Comparison of ENCODE assay signal across 14 cellular contexts in the genomic region with DNA sequence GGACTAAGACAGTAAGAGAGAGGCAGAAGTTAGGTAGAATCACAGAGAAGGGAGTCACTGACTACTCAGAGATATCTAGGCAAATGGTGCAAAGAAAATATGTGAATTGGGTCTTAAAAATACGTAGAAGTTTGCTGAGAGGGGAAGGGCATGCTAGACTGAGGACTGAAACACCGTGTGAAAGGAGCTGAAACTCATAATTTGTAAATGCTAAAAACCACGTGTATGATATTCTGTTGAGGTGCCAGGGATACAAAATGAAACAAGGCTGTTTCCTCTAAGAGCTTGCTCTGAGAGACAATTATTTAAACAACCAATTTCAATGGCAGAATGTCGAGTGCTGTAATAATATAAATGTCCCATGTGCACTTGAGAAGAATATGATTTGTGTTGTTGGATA. TPM values are rescaled to one million over a fixed set of nuclear protein-coding genes. Genes with fewer than 3 reads are reported as not detected.
DNase-seq lines count a peak whose midpoint lies in the region; ATAC-seq and TF ChIP-seq lines count a peak whose summit lies in the region.
"Had no signal": no experiment of that assay in that cellular context is flagged by ENCODE, and none has a peak within 500 bp of the region (broad histone marks: within the 10 kb centered on the region; RNA-seq: fewer than 3 reads in every experiment).

No MANE protein-coding gene starts in this region.

- no TSS peak for BruUV-seq in OCI-LY7 (replicated peaks; lab: Mats Ljungman, UMichigan)

- peaks cover 28% of the 10 kb centered on the region; the same call in 1 of the 2 replicates for H3K9me3 ChIP-seq in OCI-LY7 (ENCODE audit: low read length)

- peaks cover 56% of the 10 kb centered on the region for H3K4me1 Mint-ChIP-seq in T-helper 1 cell treated with Interleukin-12 subunit alpha and Interleukin-12 subunit beta and Interleukin-4 antibody, amounts not matched to agents 30 μg/mL and 1 μg/mL, for 36 hours (ENCODE audit: low read depth)
- peaks cover 61 to 83% of the 10 kb centered on the region in 2 donors for H3K4me1 Mint-ChIP-seq in natural killer cell treated with Interleukin-12 subunit alpha and Interleukin-12 subunit beta and Interleukin-15 and Interleukin-18, amount 100 ng/mL, for 72 hours (ENCODE audit: low read depth in 2 of 2)

- no peak overlapping the region for H3K4me3 ChIP-seq in OCI-LY7 (ENCODE audit: low read depth, low read length, poor library complexity, severe bottlenecking)
- H3K4me3 ChIP-seq: esophagus muscularis mucosa had no signal

- no peak for TF ChIP-seq CTCF in OCI-LY7 (conservative IDR thresholded peaks at IDR 0.05; ENCODE audit: low read length)

- peaks cover 99% of the 10 kb centered on the region for H3K79me2 ChIP-seq in OCI-LY7 (ENCODE audit: insufficient read depth, low read depth, low read length)

- H3K36me3 Mint-ChIP-seq in T-helper 1 cell treated with Interleukin-12 subunit alpha and Interleukin-12 subunit beta and Interleukin-4 antibody, amounts not matched to agents 30 μg/mL and 1 μg/mL, for 36 hours (ENCODE audit: low read depth): peaks cover 29% of the 10 kb centered on the region
- H3K36me3 Mint-ChIP-seq in natural killer cell treated with Interleukin-12 subunit alpha and Interleukin-12 subunit beta and Interleukin-15 and Interleukin-18, amount 100 ng/mL, for 72 hours: peaks cover 6% of the 10 kb centered on the region

- CTCF ChIA-PET in OCI-LY7 (lab: Charles Lee; ENCODE audit: unreplicated experiment): no interaction called here

- POLR2A ChIA-PET in OCI-LY7 (lab: Charles Lee): interaction anchor here (0.6 to 3.0 kb wide), 10 partner anchors 9 to 319 kb away, joined by 3 to 14 read pairs (median 3); partner anchors contain the start of gene NCK1

- H2AFZ ChIP-seq in OCI-LY7 (ENCODE audit: low read length): no peak overlapping the region
- H2AFZ ChIP-seq: parathyroid adenoma had no signal

- ATAC-seq in HG02571 (IDR thresholded peaks at IDR 0.05; ENCODE audit: unreplicated experiment): peak; percentile 61
- ATAC-seq in natural killer cell treated with Interleukin-12 subunit alpha and Interleukin-12 subunit beta and Interleukin-15 and Interleukin-18, amount 100 ng/mL, for 72 hours: peak; percentile 40 to 66
- no peak for ATAC-seq in HG02588 (IDR thresholded peaks at IDR 0.05; ENCODE audit: unreplicated experiment)
- no peak for ATAC-seq in HG02870 (IDR thresholded peaks at IDR 0.05; ENCODE audit: unreplicated experiment)

- H3K4me1 ChIP-seq in OCI-LY7 (ENCODE audit: insufficient read depth, low read length, poor library complexity, severe bottlenecking): peaks cover 41% of the 10 kb centered on the region

- peaks cover 11% of the 10 kb centered on the region; the same call in 1 of the 2 replicates for H4K20me1 ChIP-seq in OCI-LY7 (ENCODE audit: insufficient read depth, low read length)

- peaks cover 23% of the 10 kb centered on the region for H3K9me3 Mint-ChIP-seq in T-helper 1 cell treated with Interleukin-12 subunit alpha and Interleukin-12 subunit beta and Interleukin-4 antibody, amounts not matched to agents 30 μg/mL and 1 μg/mL, for 36 hours
- no peaks in the 10 kb centered on the region for H3K9me3 Mint-ChIP-seq in natural killer cell treated with Interleukin-12 subunit alpha and Interleukin-12 subunit beta and Interleukin-15 and Interleukin-18, amount 100 ng/mL, for 72 hours

- H3K4me2 ChIP-seq in OCI-LY7 (ENCODE audit: low read length): peak overlapping the region; percentile 57

- peaks cover 66% of the 10 kb centered on the region for H3K36me3 ChIP-seq in OCI-LY7 (ENCODE audit: insufficient read depth, low read length)
- H3K36me3 ChIP-seq: esophagus muscularis mucosa had no signal

- peak overlapping the region; percentile 25 for H3K27ac ChIP-seq in OCI-LY7 (ENCODE audit: low read depth, low read length, poor library complexity, severe bottlenecking)
- H3K27ac ChIP-seq: esophagus muscularis mucosa, parathyroid adenoma had no signal

- no peaks in the 10 kb centered on the region for H3K9me2 ChIP-seq in OCI-LY7 (ENCODE audit: insufficient read depth, low read length)

- intact Hi-C loops in OCI-LY7 (cut with micrococcal nuclease; ENCODE audit: unreplicated experiment): no loop called here

- H3K4me3 Mint-ChIP-seq in T-helper 1 cell treated with Interleukin-12 subunit alpha and Interleukin-12 subunit beta and Interleukin-4 antibody, amounts not matched to agents 30 μg/mL and 1 μg/mL, for 36 hours: no peak overlapping the region
- peak overlapping the region; percentile 60 for H3K4me3 Mint-ChIP-seq in natural killer cell treated with Interleukin-12 subunit alpha and Interleukin-12 subunit beta and Interleukin-15 and Interleukin-18, amount 100 ng/mL, for 72 hours
- H3K4me3 Mint-ChIP-seq: activated CD4-positive, alpha-beta T cell treated with anti-CD3 and anti-CD28 coated beads, Interleukin-2, amount 10 ng/mL, durations not matched to agents 24 days and 14 days had no signal

- peak overlapping the region; percentile 5 for H3K27ac Mint-ChIP-seq in T-helper 1 cell treated with Interleukin-12 subunit alpha and Interleukin-12 subunit beta and Interleukin-4 antibody, amounts not matched to agents 30 μg/mL and 1 μg/mL, for 36 hours
- H3K27ac Mint-ChIP-seq in natural killer cell treated with Interleukin-12 subunit alpha and Interleukin-12 subunit beta and Interleukin-15 and Interleukin-18, amount 100 ng/mL, for 72 hours: peak overlapping the region; percentile 73 to 74
- H3K27ac Mint-ChIP-seq: activated CD4-positive, alpha-beta T cell treated with anti-CD3 and anti-CD28 coated beads, Interleukin-2, amount 10 ng/mL, durations not matched to agents 24 days and 14 days had no signal

- DNase-seq in T-helper 1 cell (no peak), OCI-LY7 (ENCODE audit: low spot score) (no peak), NCI-H526 treated with DMSO at 0.1 percent for 48 hours (lab: John Stamatoyannopoulos, UW) (no peak)
- DNase-seq in natural killer cell treated with Interleukin-12 subunit alpha and Interleukin-12 subunit beta and Interleukin-15 and Interleukin-18, amount 100 ng/mL, for 72 hours (ENCODE audit: low spot score): no peak
- DNase-seq: activated CD4-positive, alpha-beta T cell treated with anti-CD3 and anti-CD28 coated beads, Interleukin-2, amount 10 ng/mL, durations not matched to agents 24 days and 14 days; activated naive CD4-positive, alpha-beta T cell treated with Interleukin-2 at 50 U/mL for 16 hours; central memory CD4-positive, alpha-beta T cell; hippocampal formation had no signal

- H3K27me3 Mint-ChIP-seq in T-helper 1 cell treated with Interleukin-12 subunit alpha and Interleukin-12 subunit beta and Interleukin-4 antibody, amounts not matched to agents 30 μg/mL and 1 μg/mL, for 36 hours (ENCODE audit: low read depth): no peaks in the 10 kb centered on the region
- H3K27me3 Mint-ChIP-seq in natural killer cell treated with Interleukin-12 subunit alpha and Interleukin-12 subunit beta and Interleukin-15 and Interleukin-18, amount 100 ng/mL, for 72 hours: no peaks in the 10 kb centered on the region
- H3K27me3 Mint-ChIP-seq: activated CD4-positive, alpha-beta T cell treated with anti-CD3 and anti-CD28 coated beads, Interleukin-2, amount 10 ng/mL, durations not matched to agents 24 days and 14 days had no signal

RNA-seq across cellular contexts. Expression of gene NCK1, which starts 47.2 kb away (rescaled TPM):
- 24.9 and 35.2 TPM in 2 replicates for total RNA-seq in OCI-LY7 (2014; rRNA removed; shearing (Covaris generic))
- total RNA-seq in OCI-LY7 (2022): 38.1 and 46.2 TPM in 2 replicates
- total RNA-seq in natural killer cell treated with Interleukin-12 subunit alpha and Interleukin-12 subunit beta and Interleukin-15 and Interleukin-18, amount 100 ng/mL, for 72 hours: 10 to 100 TPM; 41.2 to 63.6 TPM

RNA-seq across cellular contexts. Expression of gene IL20RB, which starts 48.6 kb away (rescaled TPM):
- total RNA-seq in OCI-LY7 (2014; rRNA removed; shearing (Covaris generic)): 0.59 and 1.1 TPM in 2 replicates
- total RNA-seq in OCI-LY7 (2022): 2.4 and 3.1 TPM in 2 replicates
- total RNA-seq in natural killer cell treated with Interleukin-12 subunit alpha and Interleukin-12 subunit beta and Interleukin-15 and Interleukin-18, amount 100 ng/mL, for 72 hours: 1 to 10 TPM; 3.4 to 8.7 TPM

Comparison
In these comparisons a context has a peak if more than half of its experiments do, and no peak if none do; other contexts are left out.
1. ATAC-seq: peak in HG02571 (single experiment) and natural killer cell treated with Interleukin-12 subunit alpha and Interleukin-12 subunit beta and Interleukin-15 and Interleukin-18, amount 100 ng/mL, for 72 hours (2 of 2); none in HG02588 (single experiment) and HG02870 (single experiment).